In the genomic region with DNA sequence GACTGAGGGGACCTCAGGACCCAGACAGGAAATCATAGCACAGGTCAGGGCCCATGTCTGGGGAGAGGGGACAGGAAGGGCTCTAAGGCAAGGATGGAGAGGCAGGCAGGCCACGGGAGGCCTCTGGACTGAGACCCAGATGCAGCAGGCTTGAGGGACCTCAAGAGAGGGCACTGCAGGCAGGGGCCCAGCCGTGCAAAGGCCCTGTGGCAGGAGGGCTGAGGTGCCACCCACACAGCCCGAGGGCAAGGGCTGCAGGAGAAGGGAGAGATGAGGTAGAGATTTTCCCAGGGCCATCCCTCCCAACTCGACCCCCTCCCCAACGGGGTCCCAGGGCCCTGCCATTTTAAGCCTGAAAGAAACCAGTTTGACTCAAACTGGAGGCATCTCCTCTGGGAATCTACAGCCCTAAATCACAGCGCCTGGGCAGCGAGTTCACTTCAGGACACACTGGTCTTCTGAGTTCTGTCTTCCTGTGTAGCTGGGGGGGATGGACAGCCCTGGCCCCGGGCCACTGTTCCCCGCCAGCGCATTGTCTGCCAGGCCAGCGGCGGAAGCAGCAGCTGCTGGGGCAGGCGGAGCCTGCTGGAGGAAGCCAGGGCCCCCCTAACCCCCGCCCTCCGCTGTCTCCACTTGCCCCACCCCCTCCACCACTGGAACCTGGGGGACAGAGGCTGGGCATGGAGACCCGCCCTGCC, we compare ENCODE assay signal across 9 cellular contexts. TPM values are rescaled to one million over a fixed set of nuclear protein-coding genes. Genes with fewer than 3 reads are reported as not detected.
DNase-seq lines count a peak whose midpoint lies in the region; ATAC-seq and TF ChIP-seq lines count a peak whose summit lies in the region.
"Had no signal": no experiment of that assay in that cellular context is flagged by ENCODE, and none has a peak within 500 bp of the region (broad histone marks: within the 10 kb centered on the region; RNA-seq: fewer than 3 reads in every experiment).

No MANE protein-coding gene starts in this region.

- DNase-seq in A172 (ENCODE audit: low spot score) (peak; percentile 91), HFFc6 (peak; percentile 95), SJSA1 (ENCODE audit: low read depth in 1 of 2, low spot score in 2 of 2) (peak; percentile 89 to 95), mucosa of gallbladder (ENCODE audit: low spot score) (peak; percentile 91), activated T-cell treated with anti-CD3 and anti-CD28 coated beads for 4 hours (no peak)
- no peak for DNase-seq in activated naive CD8-positive, alpha-beta T cell treated with anti-CD3 and anti-CD28 coated beads for 36 hours
- DNase-seq: activated T-cell treated with anti-CD3 and anti-CD28 coated beads, Interleukin-2, amount 50 U/mL, for 4 hours had no signal

- no peak for ATAC-seq in HG02623 (IDR thresholded peaks at IDR 0.05; ENCODE audit: unreplicated experiment)

- no peaks in the 10 kb centered on the region for H3K36me3 ChIP-seq in SJSA1
- H3K36me3 ChIP-seq in esophagus (ENCODE audit: control insufficient read depth in 2 of 2, insufficient read depth in 2 of 2, low read length in 1 of 2), result no peaks in the 10 kb centered on the region

- H3K4me3 ChIP-seq in SJSA1 (no peak overlapping the region), esophagus (ENCODE audit: low read depth in 1 of 2, low read length in 2 of 2) (no peak overlapping the region)

- H3K4me1 Mint-ChIP-seq in HFFc6 (ENCODE audit: low read depth), result peaks cover 40% of the 10 kb centered on the region
- no peaks in the 10 kb centered on the region for H3K4me1 Mint-ChIP-seq in activated naive CD8-positive, alpha-beta T cell treated with anti-CD3 and anti-CD28 coated beads for 36 hours

- H3K9me3 Mint-ChIP-seq in HFFc6, result no peaks in the 10 kb centered on the region
- no peaks in the 10 kb centered on the region for H3K9me3 Mint-ChIP-seq in activated naive CD8-positive, alpha-beta T cell treated with anti-CD3 and anti-CD28 coated beads for 36 hours
- H3K9me3 Mint-ChIP-seq: activated T-cell treated with anti-CD3 and anti-CD28 coated beads, Interleukin-2, amount 50 U/mL, for 4 hours had no signal

- H3K27me3 Mint-ChIP-seq in HFFc6 (ENCODE audit: insufficient read depth), result peaks cover 3% of the 10 kb centered on the region; the same call in 1 of the 2 replicates
- peaks cover 5% of the 10 kb centered on the region for H3K27me3 Mint-ChIP-seq in activated naive CD8-positive, alpha-beta T cell treated with anti-CD3 and anti-CD28 coated beads for 36 hours

- WGBS in esophagus, 2 donors, result 16 to 24% methylated on average over 14 to 16 of the region's 16 CpGs

- peak overlapping the region; percentile 63 for H3K27ac ChIP-seq in SJSA1
- peak overlapping the region; percentile 66 to 68 for H3K27ac ChIP-seq in esophagus (ENCODE audit: low read depth in 2 of 2, low read length in 1 of 2)

- TF ChIP-seq CTCF in HFFc6 (IDR thresholded peaks at IDR 0.05), result no peak

- H3K27me3 ChIP-seq in SJSA1 (replicated peaks), result no peaks in the 10 kb centered on the region
- H3K27me3 ChIP-seq in esophagus (ENCODE audit: control insufficient read depth in 1 of 2, insufficient read depth in 2 of 2, low read length in 2 of 2), result no peaks in the 10 kb centered on the region

- no peaks in the 10 kb centered on the region for H3K36me3 Mint-ChIP-seq in HFFc6 (ENCODE audit: low read depth)
- no peaks in the 10 kb centered on the region for H3K36me3 Mint-ChIP-seq in activated naive CD8-positive, alpha-beta T cell treated with anti-CD3 and anti-CD28 coated beads for 36 hours

- H3K4me1 ChIP-seq in SJSA1 (replicated peaks) (peaks cover 40% of the 10 kb centered on the region), esophagus (ENCODE audit: control insufficient read depth in 2 of 2, insufficient read depth in 2 of 2, low read length in 1 of 2) (peaks cover 4 to 13% of the 10 kb centered on the region in 2 donors)

- no peaks in the 10 kb centered on the region for H3K9me3 ChIP-seq in SJSA1 (replicated peaks)
- H3K9me3 ChIP-seq in esophagus (ENCODE audit: control insufficient read depth in 2 of 2, insufficient read depth in 1 of 2, low read depth in 1 of 2, low read length in 1 of 2), result no peaks in the 10 kb centered on the region

- peak overlapping the region; percentile 67; the same call in 1 of the 2 replicates for H3K4me3 Mint-ChIP-seq in HFFc6
- no peak overlapping the region for H3K4me3 Mint-ChIP-seq in activated naive CD8-positive, alpha-beta T cell treated with anti-CD3 and anti-CD28 coated beads for 36 hours
- H3K4me3 Mint-ChIP-seq: activated T-cell treated with anti-CD3 and anti-CD28 coated beads, Interleukin-2, amount 50 U/mL, for 4 hours had no signal

- peak overlapping the region; percentile 95 for H3K27ac Mint-ChIP-seq in HFFc6
- no peak overlapping the region for H3K27ac Mint-ChIP-seq in activated naive CD8-positive, alpha-beta T cell treated with anti-CD3 and anti-CD28 coated beads for 36 hours

RNA-seq across cellular contexts. Expression of gene WNT7B, which starts 20.3 kb away (rescaled TPM):
- total RNA-seq in A172 (2014; rRNA removed; shearing (Covaris generic)), result 4.5 and 6.3 TPM in 2 replicates
- total RNA-seq in HFFc6 (2021; fragmentation: NEBNext Ultra II Directional; extraction: Animal tissue kit (Norgen Biotek cat#: 25700)), result under 1 TPM in 5 of 6 experiments, not detected in 1; 0.07 to 0.14 (median 0.09) TPM
- 0.18 TPM in 1 of 2 replicates, not detected in the other for total RNA-seq in SJSA1 (2014; rRNA removed; shearing (Covaris generic))
- polyA plus RNA-seq in esophagus, result 1 to 10 TPM; 6.6 to 6.8 TPM
- 22.1 TPM for total RNA-seq in mucosa of gallbladder
- total RNA-seq in activated naive CD8-positive, alpha-beta T cell treated with anti-CD3 and anti-CD28 coated beads for 36 hours, result not detected

Comparison
In these comparisons a context has a peak if more than half of its experiments do, and no peak if none do; other contexts are left out.
1. DNase-seq: peak in A172 (single experiment), HFFc6 (single experiment), SJSA1 (2 of 2) and mucosa of gallbladder (single experiment); none in activated naive CD8-positive, alpha-beta T cell treated with anti-CD3 and anti-CD28 coated beads for 36 hours (single experiment) and activated T-cell treated with anti-CD3 and anti-CD28 coated beads for 4 hours (single experiment).